29 cellular contexts compared by ENCODE assay signal in the genomic region with DNA sequence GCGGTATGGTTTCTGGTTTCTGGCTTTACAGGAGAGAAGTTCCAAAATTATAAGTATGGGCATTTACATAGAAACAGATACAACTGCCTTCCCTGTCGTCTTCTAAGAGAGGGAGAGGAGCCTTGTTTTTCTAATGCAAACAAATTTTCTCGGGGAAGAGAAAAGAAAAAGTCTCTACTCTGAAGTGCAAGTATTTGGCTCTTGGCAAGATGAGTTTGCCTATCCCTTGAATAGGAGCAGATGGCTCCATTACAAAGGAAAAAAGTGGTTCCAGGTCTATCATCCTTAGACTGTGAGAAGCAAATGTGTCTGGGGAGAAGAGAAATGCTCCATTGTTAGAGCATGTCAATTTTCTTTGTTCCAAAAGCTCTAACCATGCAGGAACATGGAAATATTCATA.
"Had no signal": no experiment of that assay in that cellular context is flagged by ENCODE, and none has a peak within 500 bp of the region (broad histone marks: within the 10 kb centered on the region; RNA-seq: fewer than 3 reads in every experiment).

No MANE protein-coding gene starts in this region.

- H3K4me3 Mint-ChIP-seq: immature natural killer cell; naive thymus-derived CD8-positive, alpha-beta T cell; nephron; neural crest cell; stimulated activated naive B cell treated with anti-CD40 and anti-IgM and Interleukin-4, amounts not matched to agents 10 μg/mL and 1 μg/mL and 100 μg/mL, for 72 hours had no signal

- H3K4me1 Mint-ChIP-seq: immature natural killer cell; naive thymus-derived CD8-positive, alpha-beta T cell; stimulated activated naive B cell treated with anti-CD40 and anti-IgM and Interleukin-4, amounts not matched to agents 10 μg/mL and 1 μg/mL and 100 μg/mL, for 72 hours had no signal

- H3K4me1 ChIP-seq: prostate gland had no signal

- H3K27ac Mint-ChIP-seq: immature natural killer cell; naive thymus-derived CD8-positive, alpha-beta T cell; nephron; stimulated activated naive B cell treated with anti-CD40 and anti-IgM and Interleukin-4, amounts not matched to agents 10 μg/mL and 1 μg/mL and 100 μg/mL, for 72 hours had no signal

- H3K4me3 ChIP-seq: left lung, lower lobe of right lung, pancreas, prostate gland, skin epidermis, stomach, thoracic aorta, tibial artery, upper lobe of right lung had no signal

- H3K27me3 ChIP-seq: left lung, pancreas, stomach, tibial artery, upper lobe of right lung had no signal

- H3K9me3 ChIP-seq: lower lobe of right lung, pancreas, prostate gland, thoracic aorta, upper lobe of right lung had no signal

- H3K36me3 Mint-ChIP-seq: immature natural killer cell; naive thymus-derived CD8-positive, alpha-beta T cell; stimulated activated naive B cell treated with anti-CD40 and anti-IgM and Interleukin-4, amounts not matched to agents 10 μg/mL and 1 μg/mL and 100 μg/mL, for 72 hours had no signal

- ATAC-seq: left colon; left lung; lower lobe of right lung; naive thymus-derived CD8-positive, alpha-beta T cell; pancreas; right cardiac atrium; sciatic nerve; stimulated activated naive B cell treated with anti-CD40 and anti-IgM and Interleukin-4, amounts not matched to agents 10 μg/mL and 1 μg/mL and 100 μg/mL, for 72 hours; stimulated activated naive CD8-positive, alpha-beta T cell treated with anti-CD3 and anti-CD28 coated beads, Interleukin-15, Interleukin-2, amounts not matched to agents 100 U/mL and 50 U/mL, for 24 hours; upper lobe of right lung had no signal

- DNase-seq: immature natural killer cell; kidney; left colon; left lung; lower lobe of right lung; mammary epithelial cell; mesenchymal stem cell; naive thymus-derived CD8-positive, alpha-beta T cell; nucleus accumbens; pancreas; posterior cingulate gyrus; retina; right cardiac atrium; stimulated activated CD4-positive, alpha-beta T cell treated with anti-CD3 and anti-CD28 coated beads, Interleukin-12 subunit alpha, Interleukin-12 subunit beta, amount 100 ng/mL, for 4 hours; stimulated activated CD4-positive, alpha-beta T cell treated with anti-CD3 and anti-CD28 coated beads, Interleukin-15, amount 100 ng/mL, for 24 hours; stimulated activated CD4-positive, alpha-beta T cell treated with anti-CD3 and anti-CD28 coated beads, Interleukin-2, amount 100 ng/mL, for 24 hours; stimulated activated CD4-positive, alpha-beta T cell treated with anti-CD3 and anti-CD28 coated beads, Interleukin-4, amount 100 ng/mL, for 1 hour; stimulated activated naive B cell treated with anti-CD40 and anti-IgM and Interleukin-4, amounts not matched to agents 10 μg/mL and 1 μg/mL and 100 μg/mL, for 72 hours; stimulated activated naive CD8-positive, alpha-beta T cell treated with anti-CD3 and anti-CD28 coated beads, Interleukin-15, Interleukin-2, amounts not matched to agents 100 U/mL and 50 U/mL, for 24 hours; stomach; tibial artery; trophoblast cell; upper lobe of right lung had no signal

- H3K27ac ChIP-seq: left lung, lower lobe of right lung, pancreas, prostate gland, skin epidermis, stomach, thoracic aorta, tibial artery, upper lobe of right lung had no signal

- H3K9me3 Mint-ChIP-seq: neural crest cell had no signal

- H3K36me3 ChIP-seq: left lung, lower lobe of right lung, pancreas, prostate gland, stomach, thoracic aorta, tibial artery, upper lobe of right lung had no signal
